ENCODE assay signal across 1 cellular context in the genomic region with DNA sequence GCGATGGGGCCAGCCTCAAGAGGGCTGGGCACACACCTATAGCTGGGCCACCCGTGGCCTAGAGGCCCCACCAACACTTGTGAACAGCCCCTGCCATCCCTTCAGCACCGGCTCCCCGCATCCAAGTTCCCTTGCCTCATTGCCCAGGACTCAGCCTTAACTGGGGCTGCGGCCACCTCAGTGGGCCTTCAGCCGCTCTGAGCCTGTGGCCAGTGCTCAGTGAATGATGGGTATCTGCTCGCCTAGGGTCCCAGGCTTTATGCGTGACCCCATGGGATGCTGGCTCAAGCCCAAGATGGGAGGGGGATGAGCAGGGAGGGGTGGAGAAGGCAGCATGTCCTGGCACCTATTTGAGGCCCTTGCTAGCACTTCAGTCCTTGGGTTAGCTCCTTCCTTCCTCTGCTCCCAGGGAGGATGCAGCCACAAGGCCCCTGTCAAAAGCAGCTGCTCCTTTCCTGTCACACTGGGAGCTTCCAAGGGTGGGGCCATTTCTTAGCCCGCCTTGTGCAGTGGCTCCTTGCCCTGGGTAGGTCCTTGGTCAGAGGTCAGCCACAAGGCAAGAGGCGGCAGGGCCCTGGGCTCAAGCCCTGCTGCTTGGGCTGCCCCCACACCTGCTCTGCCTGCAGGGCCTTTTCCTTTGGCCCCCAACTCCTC.
TF ChIP-seq lines count a peak whose summit lies in the region.

No MANE protein-coding gene starts in this region.

TF ChIP-seq in K562, 482 proteins besides CTCF, POLR2A, EP300 and RAD21 (continued from another document):
- TF ChIP-seq, protein P1, sequence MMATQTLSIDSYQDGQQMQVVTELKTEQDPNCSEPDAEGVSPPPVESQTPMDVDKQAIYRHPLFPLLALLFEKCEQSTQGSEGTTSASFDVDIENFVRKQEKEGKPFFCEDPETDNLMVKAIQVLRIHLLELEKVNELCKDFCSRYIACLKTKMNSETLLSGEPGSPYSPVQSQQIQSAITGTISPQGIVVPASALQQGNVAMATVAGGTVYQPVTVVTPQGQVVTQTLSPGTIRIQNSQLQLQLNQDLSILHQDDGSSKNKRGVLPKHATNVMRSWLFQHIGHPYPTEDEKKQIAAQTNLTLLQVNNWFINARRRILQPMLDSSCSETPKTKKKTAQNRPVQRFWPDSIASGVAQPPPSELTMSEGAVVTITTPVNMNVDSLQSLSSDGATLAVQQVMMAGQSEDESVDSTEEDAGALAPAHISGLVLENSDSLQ (IDR thresholded peaks at IDR 0.05): no peak
- TF ChIP-seq SOX6 (IDR thresholded peaks at IDR 0.05) (no peak), FOSL1 (tag; conservative IDR thresholded peaks at IDR 0.05) (no peak), BMI1 (IDR thresholded peaks at IDR 0.05; ENCODE audit: low read length) (no peak), ZNF696 (CRISPR knock-in tag; conservative IDR thresholded peaks at IDR 0.05) (no peak)
- TF ChIP-seq, protein P2, sequence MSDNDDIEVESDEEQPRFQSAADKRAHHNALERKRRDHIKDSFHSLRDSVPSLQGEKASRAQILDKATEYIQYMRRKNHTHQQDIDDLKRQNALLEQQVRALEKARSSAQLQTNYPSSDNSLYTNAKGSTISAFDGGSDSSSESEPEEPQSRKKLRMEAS (CRISPR knock-in tag; IDR thresholded peaks at IDR 0.05): no peak
- TF ChIP-seq, protein P3, sequence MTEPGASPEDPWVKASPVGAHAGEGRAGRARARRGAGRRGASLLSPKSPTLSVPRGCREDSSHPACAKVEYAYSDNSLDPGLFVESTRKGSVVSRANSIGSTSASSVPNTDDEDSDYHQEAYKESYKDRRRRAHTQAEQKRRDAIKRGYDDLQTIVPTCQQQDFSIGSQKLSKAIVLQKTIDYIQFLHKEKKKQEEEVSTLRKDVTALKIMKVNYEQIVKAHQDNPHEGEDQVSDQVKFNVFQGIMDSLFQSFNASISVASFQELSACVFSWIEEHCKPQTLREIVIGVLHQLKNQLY (CRISPR knock-in tag; conservative IDR thresholded peaks at IDR 0.05): no peak
